18 cellular contexts compared by ENCODE assay signal in the genomic region with DNA sequence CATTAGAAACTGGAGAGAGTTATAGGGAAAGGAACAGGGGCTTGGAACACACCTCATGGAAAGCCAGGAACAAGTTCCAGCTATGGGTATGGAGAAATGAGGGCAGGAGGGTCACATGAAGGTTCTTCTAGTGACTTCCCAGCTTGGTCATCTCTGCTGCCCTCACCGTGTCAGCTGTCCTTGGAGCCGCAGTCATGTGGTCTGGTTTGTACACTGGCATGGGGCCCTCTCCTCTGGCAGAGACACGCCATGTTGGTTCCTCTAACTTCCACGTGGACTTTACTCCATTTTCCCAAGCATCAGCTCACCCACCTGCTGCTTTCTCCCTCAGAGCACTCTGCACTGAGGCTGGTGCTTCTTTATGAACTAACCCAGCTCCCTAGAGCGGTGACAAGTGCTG. TPM values are rescaled to one million over a fixed set of nuclear protein-coding genes. Genes with fewer than 3 reads are reported as not detected.
DNase-seq lines count a peak whose midpoint lies in the region; ATAC-seq, FAIRE-seq and TF ChIP-seq lines count a peak whose summit lies in the region.
"Had no signal": no experiment of that assay in that cellular context is flagged by ENCODE, and none has a peak within 500 bp of the region (broad histone marks: within the 10 kb centered on the region; RNA-seq: fewer than 3 reads in every experiment).

No MANE protein-coding gene starts in this region.

- H3K27me3 ChIP-seq in CD8-positive, alpha-beta memory T cell (ENCODE audit: insufficient read depth, low read length, poor library complexity, severe bottlenecking), result no peaks in the 10 kb centered on the region
- no peaks in the 10 kb centered on the region for H3K27me3 ChIP-seq in K562 (ENCODE audit: control insufficient read depth in 2 of 2, insufficient read depth in 2 of 2, low read length in 2 of 2)
- no peaks in the 10 kb centered on the region for H3K27me3 ChIP-seq in osteoblast (ENCODE audit: insufficient read depth, low read length)
- H3K27me3 ChIP-seq in skeletal muscle tissue (ENCODE audit: control insufficient read depth in 3 of 3, insufficient read depth in 3 of 3, low read length in 3 of 3), result no peaks in the 10 kb centered on the region
- H3K27me3 ChIP-seq: BLaER1 treated with 17β-estradiol and CSF1 and Interleukin-3, amounts not matched to agents 10 nM and 100 nM had no signal

- intact Hi-C loops in K562 (cut with micrococcal nuclease), result no loop called here

- H3K27ac Mint-ChIP-seq in CD8-positive, alpha-beta memory T cell, result no peak overlapping the region
- H3K27ac Mint-ChIP-seq: CD4-positive, CD25-positive, alpha-beta regulatory T cell; GM23338 had no signal

- no peaks in the 10 kb centered on the region for H3K9me3 ChIP-seq in CD8-positive, alpha-beta memory T cell (ENCODE audit: low read length)
- H3K9me3 ChIP-seq in K562 (replicated peaks; ENCODE audit: control insufficient read depth, insufficient read depth, low read depth, low read length), result no peaks in the 10 kb centered on the region
- H3K9me3 ChIP-seq in osteoblast (ENCODE audit: low read depth, low read length), result no peaks in the 10 kb centered on the region
- no peaks in the 10 kb centered on the region for H3K9me3 ChIP-seq in skeletal muscle tissue (ENCODE audit: control insufficient read depth in 3 of 3, low read length in 3 of 3)
- H3K9me3 ChIP-seq: BLaER1 treated with 17β-estradiol and CSF1 and Interleukin-3, amounts not matched to agents 10 nM and 100 nM had no signal

- TF ChIP-seq EP300 in K562 (IDR thresholded peaks at IDR 0.05; ENCODE audit: low read length), result no peak

- peaks cover 4 to 5% (median 5%) of the 10 kb centered on the region in 3 donors for H3K4me1 Mint-ChIP-seq in CD8-positive, alpha-beta memory T cell
- H3K4me1 Mint-ChIP-seq: GM23338 had no signal

- no peaks in the 10 kb centered on the region for H3K4me1 ChIP-seq in CD8-positive, alpha-beta memory T cell (ENCODE audit: insufficient read depth, low read length)
- H3K4me1 ChIP-seq in K562 (replicated peaks in 1 of 2; ENCODE audit: control insufficient read depth in 2 of 2, insufficient read depth in 2 of 2, low read length in 2 of 2) (peaks cover 29 to 59% of the 10 kb centered on the region in 2 experiments; a peak in 4 of 5 replicates), osteoblast (ENCODE audit: insufficient read depth, low read length) (peaks cover 15% of the 10 kb centered on the region), skeletal muscle tissue (ENCODE audit: control insufficient read depth in 3 of 3, insufficient read depth in 3 of 3, low read length in 3 of 3) (peaks cover 27 to 43% (median 36%) of the 10 kb centered on the region in 3 donors)

- no TSS peak for BruUV-seq in K562 (replicated peaks; lab: Mats Ljungman, UMichigan)

- WGBS in K562 (ENCODE audit: insufficient coverage, low coverage, missing lambda C conversion rate), result 69% methylated on average over 5 of the region's 5 CpGs

- H3K4me3 ChIP-seq in CD8-positive, alpha-beta memory T cell (ENCODE audit: low read length), result no peak overlapping the region
- H3K4me3 ChIP-seq in K562 (no peak overlapping the region), osteoblast (ENCODE audit: insufficient read depth, low read length) (no peak overlapping the region), skeletal muscle tissue (ENCODE audit: low read length in 3 of 3) (no peak overlapping the region)
- H3K4me3 ChIP-seq: BLaER1 treated with 17β-estradiol and CSF1 and Interleukin-3, amounts not matched to agents 10 nM and 100 nM; GM12878; GM23338 had no signal

- H3K36me3 ChIP-seq in CD8-positive, alpha-beta memory T cell (ENCODE audit: insufficient read depth, low read length), result peaks cover 4% of the 10 kb centered on the region
- H3K36me3 ChIP-seq in K562 (ENCODE audit: control insufficient read depth, insufficient read depth, low read length) (peaks cover 44% of the 10 kb centered on the region; the same call in 2 of the 3 replicates), osteoblast (ENCODE audit: insufficient read depth, low read length) (peaks cover 32% of the 10 kb centered on the region), skeletal muscle tissue (ENCODE audit: control insufficient read depth in 3 of 3, insufficient read depth in 3 of 3, low read length in 3 of 3) (peaks cover 8 to 18% (median 15%) of the 10 kb centered on the region in 3 donors)

- POLR2A ChIA-PET in CD8-positive, alpha-beta memory T cell (lab: Charles Lee), result no interaction called here
- POLR2A ChIA-PET in K562 (lab: Yijun Ruan, JAX), result interaction anchor here (0.9 to 1.4 kb wide), 2 partner anchors 8 to 29 kb away, joined by 3 to 4 read pairs; no protein-coding TSS in a partner anchor

- TF ChIP-seq POLR2A in K562 (conservative IDR thresholded peaks at IDR 0.05), result no peak

- peak overlapping the region; percentile 56 for H3K27ac ChIP-seq in CD8-positive, alpha-beta memory T cell (ENCODE audit: low read depth, low read length)
- peak overlapping the region; percentile 71 for H3K27ac ChIP-seq in K562 (ENCODE audit: extremely low read depth, low read depth, low read length)
- no peak overlapping the region for H3K27ac ChIP-seq in osteoblast (ENCODE audit: low read depth, low read length)
- H3K27ac ChIP-seq in skeletal muscle tissue (ENCODE audit: low read depth, low read length), result peak overlapping the region; percentile 13
- H3K27ac ChIP-seq: BLaER1 treated with 17β-estradiol and CSF1 and Interleukin-3, amounts not matched to agents 10 nM and 100 nM had no signal

- no peaks in the 10 kb centered on the region for H3K27me3 Mint-ChIP-seq in CD8-positive, alpha-beta memory T cell
- H3K27me3 Mint-ChIP-seq: CD4-positive, CD25-positive, alpha-beta regulatory T cell had no signal

- DNase-seq in CD8-positive, alpha-beta memory T cell, result no peak
- DNase-seq in K562 (ENCODE audit: extremely low read depth in 1 of 4, low spot score in 3 of 4) (no peak), osteoblast (ENCODE audit: insufficient read length, low spot score, missing footprints) (peak; percentile 58), ACHN (no peak), HTR-8/SVneo (ENCODE audit: insufficient read length, low spot score) (no peak)
- DNase-seq: 8988T; Calu3; CD4-positive, CD25-positive, alpha-beta regulatory T cell; DMS 273 treated with DMSO at 0.1 percent for 48 hours; H7 had no signal

- H3K9ac ChIP-seq in K562 (ENCODE audit: insufficient read depth in 1 of 2, low read depth in 2 of 2, low read length in 2 of 2) (peak overlapping the region; percentile 55 to 81; a peak in 3 of 4 replicates), skeletal muscle tissue (ENCODE audit: low read depth in 1 of 3, low read length in 3 of 3) (no peak overlapping the region)

- ATAC-seq in K562, result no peak
- no peak for ATAC-seq in GM19463 (IDR thresholded peaks at IDR 0.05; ENCODE audit: unreplicated experiment)
- ATAC-seq: GM12878, GM23338 had no signal

- H3K79me2 ChIP-seq in K562 (ENCODE audit: control insufficient read depth, insufficient read depth, low read length) (peaks cover 7% of the 10 kb centered on the region; the same call in 1 of the 3 replicates), osteoblast (ENCODE audit: insufficient read depth, low read length) (no peaks in the 10 kb centered on the region)

- no peak for TF ChIP-seq CTCF in K562 (IDR thresholded peaks at IDR 0.05 in 2 of 3, conservative IDR thresholded peaks at IDR 0.05 in 1 of 3; ENCODE audit: insufficient read depth in 2 of 3, low read depth in 1 of 3, low read length in 3 of 3)
- TF ChIP-seq CTCF in osteoblast (IDR thresholded peaks at IDR 0.05; ENCODE audit: extremely low read depth, low read depth, low read length), result no peak

- H3K9me1 ChIP-seq in K562 (ENCODE audit: control insufficient read depth, insufficient read depth, low read length), result no peaks in the 10 kb centered on the region

- FAIRE-seq in K562 (lab: Jason Lieb, UNC) (no peak), HTR-8/SVneo (lab: Jason Lieb, UNC) (no peak)
- FAIRE-seq: GM12878, GM18507 had no signal

- no peak overlapping the region for H3K4me3 Mint-ChIP-seq in CD8-positive, alpha-beta memory T cell
- H3K4me3 Mint-ChIP-seq: CD4-positive, CD25-positive, alpha-beta regulatory T cell; GM23338 had no signal

- in situ Hi-C loops in K562 (cut with MboI), result no loop called here
- in situ Hi-C loops in ACHN (cut with HindIII; ENCODE audit: low pct_ligation_motif_present, low pct_unique_long_range_greater_than_20kb, low sequenced_read_pairs), result no loop called here

- H4K20me1 ChIP-seq in K562 (replicated peaks; ENCODE audit: control insufficient read depth, insufficient read depth, low read length) (no peaks in the 10 kb centered on the region), osteoblast (ENCODE audit: insufficient read depth, low read length) (peaks cover 41% of the 10 kb centered on the region)

- H3K9me3 Mint-ChIP-seq in CD8-positive, alpha-beta memory T cell, result no peaks in the 10 kb centered on the region
- H3K9me3 Mint-ChIP-seq: CD4-positive, CD25-positive, alpha-beta regulatory T cell; GM23338 had no signal

- H2AFZ ChIP-seq in K562 (ENCODE audit: low read depth, low read length), result no peak overlapping the region
- no peak overlapping the region for H2AFZ ChIP-seq in osteoblast (ENCODE audit: low read length)
- H2AFZ ChIP-seq: GM23338 had no signal

- TF ChIP-seq RAD21 in K562 (CRISPR knock-in tag; conservative IDR thresholded peaks at IDR 0.05 in 1 of 2, IDR thresholded peaks at IDR 0.05 in 1 of 2), result no peak

- peaks cover 0 to 46% (median 9%) of the 10 kb centered on the region in 3 donors for H3K36me3 Mint-ChIP-seq in CD8-positive, alpha-beta memory T cell

- CTCF ChIA-PET in CD8-positive, alpha-beta memory T cell (lab: Charles Lee), result interaction anchor here (0.6 to 4.7 kb wide), 3 partner anchors 40 to 259 kb away, joined by 3 to 39 read pairs (median 39); no protein-coding TSS in a partner anchor
- CTCF ChIA-PET in K562 (lab: Yijun Ruan, JAX; ENCODE audit: low intra/inter-chr PET ratio), result interaction anchor here (0.9 kb wide), 1 partner anchor 77 kb away, joined by 5 read pairs; no protein-coding TSS in a partner anchor

- H3K4me2 ChIP-seq in K562 (ENCODE audit: insufficient read depth, low read length) (peak overlapping the region; percentile 69), osteoblast (ENCODE audit: insufficient read depth, low read length) (no peak overlapping the region)
- H3K4me2 ChIP-seq: BLaER1 treated with 17β-estradiol and CSF1 and Interleukin-3, amounts not matched to agents 10 nM and 100 nM; GM23338 had no signal

RNA-seq across cellular contexts. Expression of a gene that starts 26.3 kb away (rescaled TPM):
- 10 to 100 TPM; 47.5 to 48.2 TPM for total RNA-seq in CD8-positive, alpha-beta memory T cell
- 58.1 TPM for polyA plus RNA-seq in CD8-positive, alpha-beta memory T cell
- 6.3 and 35.1 TPM in 2 replicates for total RNA-seq in K562 (2011; cell fraction: chromatin; rRNA removed; ENCODE audit: low replicate concordance)
- total RNA-seq in K562 (2011; cell fraction: nucleolus; rRNA removed), result 52.2 and 54.0 TPM in 2 replicates
- 26.0 and 30.7 TPM in 2 replicates for total RNA-seq in K562 (2011; cell fraction: nucleoplasm; rRNA removed)
- 192 and 226 TPM in 2 replicates for total RNA-seq in K562 (2014; rRNA removed)
- total RNA-seq in K562 (2014; rRNA removed; fragmentation: Illumina TruSeq; extraction: Trizol), result 5.0 and 6.1 TPM in 2 replicates
- 47.1 and 52.8 TPM in 2 replicates for total RNA-seq in K562 (2015; rRNA removed; fragmentation: Illumina TruSeq; extraction: Trizol)
- 80.1 and 81.9 TPM in 2 replicates for total RNA-seq in K562 (2021)
- 36.2 and 52.2 TPM in 2 replicates for polyA plus RNA-seq in K562 (2011; rRNA removed)
- 102 and 222 TPM in 2 replicates for polyA plus RNA-seq in K562 (2011; cell fraction: cytosol; rRNA removed)
- 38.8 and 51.3 TPM in 2 replicates for polyA plus RNA-seq in K562 (2011; cell fraction: nucleus; rRNA removed)
- 46.7 and 91.8 TPM in 2 replicates for polyA plus RNA-seq in K562 (2012)
- polyA plus RNA-seq in K562 (2014; fragmentation: Illumina TruSeq; extraction: Trizol), result 21.1 and 55.2 TPM in 2 replicates
- polyA plus RNA-seq in K562 (2014; fragmentation: Nextera tagmentation; extraction: Ambion mirVana), result 1 to 10 TPM in 1 of 2 experiments, under 1 TPM in 1; 0.42 to 2.2 TPM
- 138 and 214 TPM in 2 replicates for polyA plus RNA-seq in K562 (2014; rRNA removed)
- polyA minus RNA-seq in K562 (2011; rRNA and poly(A)+ RNA removed), result 5.7 and 7.4 TPM in 2 replicates
- 34.4 and 54.7 TPM in 2 replicates for polyA minus RNA-seq in K562 (2011; cell fraction: cytosol; rRNA and poly(A)+ RNA removed)
- polyA minus RNA-seq in K562 (2011; cell fraction: nucleus; rRNA and poly(A)+ RNA removed), result 15.9 and 16.8 TPM in 2 replicates
- total RNA-seq in osteoblast, result 180 and 189 TPM in 2 replicates
- 72.0 TPM for total RNA-seq in skeletal muscle tissue

RNA-seq across cellular contexts. Expression of a gene that starts 31.9 kb away (rescaled TPM):
- total RNA-seq in CD8-positive, alpha-beta memory T cell, result under 1 TPM; 0.53 to 0.59 TPM
- polyA plus RNA-seq in CD8-positive, alpha-beta memory T cell, result not detected
- 63.2 and 128 TPM in 2 replicates for total RNA-seq in K562 (2011; cell fraction: chromatin; rRNA removed; ENCODE audit: low replicate concordance)
- 70.9 and 80.0 TPM in 2 replicates for total RNA-seq in K562 (2011; cell fraction: nucleolus; rRNA removed)
- 60.5 TPM in 2 replicates for total RNA-seq in K562 (2011; cell fraction: nucleoplasm; rRNA removed)
- 4.5 and 5.9 TPM in 2 replicates for total RNA-seq in K562 (2014; rRNA removed)
- total RNA-seq in K562 (2014; rRNA removed; fragmentation: Illumina TruSeq; extraction: Trizol), result 1.2 and 1.3 TPM in 2 replicates
- 1.2 and 1.6 TPM in 2 replicates for total RNA-seq in K562 (2015; rRNA removed; fragmentation: Illumina TruSeq; extraction: Trizol)
- total RNA-seq in K562 (2021), result 6.9 and 7.1 TPM in 2 replicates
- polyA plus RNA-seq in K562 (2011; rRNA removed), result 8.2 and 20.0 TPM in 2 replicates
- polyA plus RNA-seq in K562 (2011; cell fraction: cytosol; rRNA removed), result 9.3 and 10.9 TPM in 2 replicates
- 210 and 244 TPM in 2 replicates for polyA plus RNA-seq in K562 (2011; cell fraction: nucleus; rRNA removed)
- 3.0 and 13.0 TPM in 2 replicates for polyA plus RNA-seq in K562 (2012)
- polyA plus RNA-seq in K562 (2014; fragmentation: Illumina TruSeq; extraction: Trizol), result 4.2 and 5.5 TPM in 2 replicates
- polyA plus RNA-seq in K562 (2014; fragmentation: Nextera tagmentation; extraction: Ambion mirVana), result 1 to 10 TPM; 1.0 to 2.0 TPM
- 6.0 and 6.9 TPM in 2 replicates for polyA plus RNA-seq in K562 (2014; rRNA removed)
- polyA minus RNA-seq in K562 (2011; rRNA and poly(A)+ RNA removed), result 2.7 and 4.6 TPM in 2 replicates
- polyA minus RNA-seq in K562 (2011; cell fraction: cytosol; rRNA and poly(A)+ RNA removed), result 3.7 and 10.0 TPM in 2 replicates
- polyA minus RNA-seq in K562 (2011; cell fraction: nucleus; rRNA and poly(A)+ RNA removed), result 15.8 and 22.8 TPM in 2 replicates
- 32.2 and 39.5 TPM in 2 replicates for total RNA-seq in osteoblast
- total RNA-seq in skeletal muscle tissue, result 19.8 TPM
- polyA plus RNA-seq: CD4-positive, CD25-positive, alpha-beta regulatory T cell had no signal

RNA-seq across cellular contexts. Expression of a gene that starts 34.1 kb away (rescaled TPM):
- 10 to 100 TPM; 45.2 to 50.7 TPM for total RNA-seq in CD8-positive, alpha-beta memory T cell
- polyA plus RNA-seq in CD8-positive, alpha-beta memory T cell, result 13.0 TPM
- total RNA-seq in K562 (2011; cell fraction: chromatin; rRNA removed; ENCODE audit: low replicate concordance), result 75.3 and 210 TPM in 2 replicates
- 101 and 104 TPM in 2 replicates for total RNA-seq in K562 (2011; cell fraction: nucleolus; rRNA removed)
- 79.9 and 94.8 TPM in 2 replicates for total RNA-seq in K562 (2011; cell fraction: nucleoplasm; rRNA removed)
- 8.4 and 10.9 TPM in 2 replicates for total RNA-seq in K562 (2014; rRNA removed)
- total RNA-seq in K562 (2014; rRNA removed; fragmentation: Illumina TruSeq; extraction: Trizol), result 3.7 and 5.6 TPM in 2 replicates
- total RNA-seq in K562 (2015; rRNA removed; fragmentation: Illumina TruSeq; extraction: Trizol), result 4.4 and 7.9 TPM in 2 replicates
- 51.0 and 53.6 TPM in 2 replicates for total RNA-seq in K562 (2021)
- polyA plus RNA-seq in K562 (2011; rRNA removed), result 9.7 and 26.3 TPM in 2 replicates
- 14.6 and 15.5 TPM in 2 replicates for polyA plus RNA-seq in K562 (2011; cell fraction: cytosol; rRNA removed)
- 49.9 and 59.5 TPM in 2 replicates for polyA plus RNA-seq in K562 (2011; cell fraction: nucleus; rRNA removed)
- polyA plus RNA-seq in K562 (2012), result 44.9 and 60.8 TPM in 2 replicates
- 38.9 and 54.1 TPM in 2 replicates for polyA plus RNA-seq in K562 (2014; fragmentation: Illumina TruSeq; extraction: Trizol)
- 1 to 10 TPM in 1 of 2 experiments, under 1 TPM in 1; 0.92 to 1.0 TPM for polyA plus RNA-seq in K562 (2014; fragmentation: Nextera tagmentation; extraction: Ambion mirVana)
- polyA plus RNA-seq in K562 (2014; rRNA removed), result 18.8 and 19.1 TPM in 2 replicates
- 13.2 and 14.2 TPM in 2 replicates for polyA minus RNA-seq in K562 (2011; rRNA and poly(A)+ RNA removed)
- polyA minus RNA-seq in K562 (2011; cell fraction: cytosol; rRNA and poly(A)+ RNA removed), result 29.3 and 41.0 TPM in 2 replicates
- 20.2 and 31.7 TPM in 2 replicates for polyA minus RNA-seq in K562 (2011; cell fraction: nucleus; rRNA and poly(A)+ RNA removed)
- 10.1 and 10.6 TPM in 2 replicates for total RNA-seq in osteoblast
- 12.5 TPM for total RNA-seq in skeletal muscle tissue

RNA-seq across cellular contexts. Expression of a gene that starts 48.1 kb away (rescaled TPM):
- not detected for total RNA-seq in CD8-positive, alpha-beta memory T cell
- not detected for polyA plus RNA-seq in CD8-positive, alpha-beta memory T cell
- 24.8 and 31.8 TPM in 2 replicates for total RNA-seq in K562 (2011; cell fraction: chromatin; rRNA removed; ENCODE audit: low replicate concordance)
- 215 and 289 TPM in 2 replicates for total RNA-seq in K562 (2011; cell fraction: nucleolus; rRNA removed)
- 142 and 150 TPM in 2 replicates for total RNA-seq in K562 (2011; cell fraction: nucleoplasm; rRNA removed)
- total RNA-seq in K562 (2014; rRNA removed) (207 and 227 TPM in 2 replicates), K562 (2014; rRNA removed; fragmentation: Illumina TruSeq; extraction: Trizol) (35.6 and 63.2 TPM in 2 replicates), K562 (2015; rRNA removed; fragmentation: Illumina TruSeq; extraction: Trizol) (53.5 and 58.0 TPM in 2 replicates), K562 (2021) (480 and 495 TPM in 2 replicates), osteoblast (not detected in 2 replicates), skeletal muscle tissue (1.0 TPM)
- polyA plus RNA-seq in K562 (2011; rRNA removed) (610 and 640 TPM in 2 replicates), K562 (2014; fragmentation: Illumina TruSeq; extraction: Trizol) (101 and 278 TPM in 2 replicates), K562 (2014; fragmentation: Nextera tagmentation; extraction: Ambion mirVana) (100 to 1,000 TPM in 1 of 2 experiments, 10 to 100 TPM in 1; 80.7 to 113 TPM), K562 (2014; rRNA removed) (365 and 410 TPM in 2 replicates)
- 883 and 4,551 TPM in 2 replicates for polyA plus RNA-seq in K562 (2011; cell fraction: cytosol; rRNA removed)
- polyA plus RNA-seq in K562 (2011; cell fraction: nucleus; rRNA removed), result 162 and 437 TPM in 2 replicates
- 135 and 513 TPM in 2 replicates for polyA plus RNA-seq in K562 (2012)
- polyA minus RNA-seq in K562 (2011; rRNA and poly(A)+ RNA removed), result 45.2 and 140 TPM in 2 replicates
- polyA minus RNA-seq in K562 (2011; cell fraction: cytosol; rRNA and poly(A)+ RNA removed), result 516 and 634 TPM in 2 replicates
- polyA minus RNA-seq in K562 (2011; cell fraction: nucleus; rRNA and poly(A)+ RNA removed), result 180 and 270 TPM in 2 replicates
- total RNA-seq: Calu3; CD4-positive, CD25-positive, alpha-beta regulatory T cell; Daoy; GM23338; H7; HT1080 had no signal
- polyA plus RNA-seq: CD4-positive, CD25-positive, alpha-beta regulatory T cell; GM12878 had no signal

RNA-seq across cellular contexts. Expression of a gene that starts 50.7 kb away (rescaled TPM):
- 100 to 1,000 TPM; 108 to 110 TPM for total RNA-seq in CD8-positive, alpha-beta memory T cell
- polyA plus RNA-seq in CD8-positive, alpha-beta memory T cell, result 16.3 TPM
- total RNA-seq in K562 (2011; cell fraction: chromatin; rRNA removed; ENCODE audit: low replicate concordance), result 58.7 and 108 TPM in 2 replicates
- 59.2 and 64.4 TPM in 2 replicates for total RNA-seq in K562 (2011; cell fraction: nucleolus; rRNA removed)
- 61.2 and 70.4 TPM in 2 replicates for total RNA-seq in K562 (2011; cell fraction: nucleoplasm; rRNA removed)
- 176 and 178 TPM in 2 replicates for total RNA-seq in K562 (2014; rRNA removed)
- 78.8 and 107 TPM in 2 replicates for total RNA-seq in K562 (2014; rRNA removed; fragmentation: Illumina TruSeq; extraction: Trizol)
- total RNA-seq in K562 (2015; rRNA removed; fragmentation: Illumina TruSeq; extraction: Trizol), result 106 and 108 TPM in 2 replicates
- 123 and 124 TPM in 2 replicates for total RNA-seq in K562 (2021)
- polyA plus RNA-seq in K562 (2011; rRNA removed), result 116 and 117 TPM in 2 replicates
- 102 and 106 TPM in 2 replicates for polyA plus RNA-seq in K562 (2011; cell fraction: cytosol; rRNA removed)
- polyA plus RNA-seq in K562 (2011; cell fraction: nucleus; rRNA removed), result 107 and 113 TPM in 2 replicates
- polyA plus RNA-seq in K562 (2012), result 70.9 and 149 TPM in 2 replicates
- 103 and 132 TPM in 2 replicates for polyA plus RNA-seq in K562 (2014; fragmentation: Illumina TruSeq; extraction: Trizol)
- 10 to 100 TPM; 59.0 to 61.5 TPM for polyA plus RNA-seq in K562 (2014; fragmentation: Nextera tagmentation; extraction: Ambion mirVana)
- polyA plus RNA-seq in K562 (2014; rRNA removed), result 122 and 154 TPM in 2 replicates
- 48.3 and 52.8 TPM in 2 replicates for polyA minus RNA-seq in K562 (2011; rRNA and poly(A)+ RNA removed)
- 20.9 and 31.3 TPM in 2 replicates for polyA minus RNA-seq in K562 (2011; cell fraction: cytosol; rRNA and poly(A)+ RNA removed)
- 18.3 and 31.3 TPM in 2 replicates for polyA minus RNA-seq in K562 (2011; cell fraction: nucleus; rRNA and poly(A)+ RNA removed)
- total RNA-seq in osteoblast, result 9.4 and 14.5 TPM in 2 replicates
- 16.2 TPM for total RNA-seq in skeletal muscle tissue

Comparison
In these comparisons a context has a peak if more than half of its experiments do, and no peak if none do; other contexts are left out.
1. H3K9ac ChIP-seq: peak in K562 (2 of 2); none in skeletal muscle tissue (0 of 3).